1 cellular context compared by ENCODE assay signal in genomic region chr22:17158568-17159503, GRCh38.
A peak's percentile ranks its signal among the peaks of the same experiment; 100 is the strongest.
TF ChIP-seq lines count a peak whose summit lies in the region.

HDHD5 (minus strand) TSS chr22:17159277; CDS start chr22:17159251, 26 bp downstream.

TF ChIP-seq in H1, 55 proteins besides CTCF, POLR2A, EP300 and RAD21:
- TF ChIP-seq CEBPB (IDR thresholded peaks at IDR 0.05; ENCODE audit: low read depth, low read length) (no peak), CHD2 (IDR thresholded peaks at IDR 0.05; ENCODE audit: low read length) (0 out of 2 replicates have a peak, but pooled peaks have one; percentile 35), SUZ12 (IDR thresholded peaks at IDR 0.05; ENCODE audit: low read length) (peak; percentile 35; the same call in 1 of the 2 replicates), KDM4A (IDR thresholded peaks at IDR 0.05; ENCODE audit: low read depth, low read length, severe bottlenecking) (peak; percentile 54), TAF1 (IDR thresholded peaks at IDR 0.05; ENCODE audit: low read depth, low read length) (peak; percentile 54; the same call in 1 of the 2 replicates), GTF2F1 (IDR thresholded peaks at IDR 0.05; ENCODE audit: borderline replicate concordance, low read depth, low read length) (peak; percentile 8; the same call in 1 of the 2 replicates), SIRT6 (IDR thresholded peaks at IDR 0.05; ENCODE audit: low read length) (no peak), TAF7 (optimal IDR thresholded peaks at IDR 0.05; ENCODE audit: borderline replicate concordance, low read depth, low read length) (peak; percentile 9), EZH2 (IDR thresholded peaks at IDR 0.05; ENCODE audit: low read depth, low read length, severe bottlenecking) (no peak), KDM1A (IDR thresholded peaks at IDR 0.05; ENCODE audit: borderline replicate concordance, low read length) (no peak), TBP (IDR thresholded peaks at IDR 0.05; ENCODE audit: low read depth, low read length) (peak; percentile 61; the same call in 1 of the 2 replicates), SIN3A (conservative IDR thresholded peaks at IDR 0.05 in 1 of 2, IDR thresholded peaks at IDR 0.05 in 1 of 2; ENCODE audit: low read depth in 1 of 2, low read length in 2 of 2) (peak in 1 of 2 experiments; percentile 17; a peak in 2 of 4 replicates), PHF8 (conservative IDR thresholded peaks at IDR 0.05; ENCODE audit: low read depth, low read length) (peak; percentile 64), RNF2 (IDR thresholded peaks at IDR 0.05; ENCODE audit: borderline replicate concordance, low read depth, low read length, missing control alignments, poor library complexity, severe bottlenecking) (peak; percentile 38), MAFK (IDR thresholded peaks at IDR 0.05; ENCODE audit: low read depth, low read length) (no peak), POLR2AphosphoS5 (IDR thresholded peaks at IDR 0.05; ENCODE audit: low read depth, low read length) (0 out of 2 replicates have a peak, but pooled peaks have one; percentile 28), HDAC2 (IDR thresholded peaks at IDR 0.05; ENCODE audit: borderline replicate concordance in 1 of 2, low read depth in 2 of 2, low read length in 2 of 2) (peak in 1 of 2 experiments; percentile 71; a peak in 2 of 4 replicates), CHD1 (IDR thresholded peaks at IDR 0.05; ENCODE audit: low read depth, low read length) (no peak), CREB1 (IDR thresholded peaks at IDR 0.05) (peak; percentile 27), BRCA1 (IDR thresholded peaks at IDR 0.05; ENCODE audit: low read depth, low read length) (no peak), FOSL1 (IDR thresholded peaks at IDR 0.05; ENCODE audit: insufficient read depth, low read depth, low read length) (no peak), ASH2L (IDR thresholded peaks at IDR 0.05; ENCODE audit: low read length) (peak; percentile 72), E2F6 (IDR thresholded peaks at IDR 0.05) (peak; percentile 85), USF2 (IDR thresholded peaks at IDR 0.05; ENCODE audit: low read length) (0 out of 2 replicates have a peak, but pooled peaks have one; percentile 9), ATF2 (IDR thresholded peaks at IDR 0.05; ENCODE audit: low read length) (no peak), SIX5 (IDR thresholded peaks at IDR 0.05; ENCODE audit: low read depth, low read length) (peak; percentile 55), CTBP2 (IDR thresholded peaks at IDR 0.05; ENCODE audit: borderline replicate concordance, insufficient read depth, insufficient read length, low read length) (no peak), NRF1 (IDR thresholded peaks at IDR 0.05; ENCODE audit: low read depth, low read length) (no peak), GABPA (IDR thresholded peaks at IDR 0.05; ENCODE audit: borderline replicate concordance, insufficient read depth, low read length) (no peak)
- TF ChIP-seq, protein P1, sequence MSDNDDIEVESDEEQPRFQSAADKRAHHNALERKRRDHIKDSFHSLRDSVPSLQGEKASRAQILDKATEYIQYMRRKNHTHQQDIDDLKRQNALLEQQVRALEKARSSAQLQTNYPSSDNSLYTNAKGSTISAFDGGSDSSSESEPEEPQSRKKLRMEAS (IDR thresholded peaks at IDR 0.05), result peak; percentile 96
